ENCODE assay signal across 1 cellular context in the genomic region with DNA sequence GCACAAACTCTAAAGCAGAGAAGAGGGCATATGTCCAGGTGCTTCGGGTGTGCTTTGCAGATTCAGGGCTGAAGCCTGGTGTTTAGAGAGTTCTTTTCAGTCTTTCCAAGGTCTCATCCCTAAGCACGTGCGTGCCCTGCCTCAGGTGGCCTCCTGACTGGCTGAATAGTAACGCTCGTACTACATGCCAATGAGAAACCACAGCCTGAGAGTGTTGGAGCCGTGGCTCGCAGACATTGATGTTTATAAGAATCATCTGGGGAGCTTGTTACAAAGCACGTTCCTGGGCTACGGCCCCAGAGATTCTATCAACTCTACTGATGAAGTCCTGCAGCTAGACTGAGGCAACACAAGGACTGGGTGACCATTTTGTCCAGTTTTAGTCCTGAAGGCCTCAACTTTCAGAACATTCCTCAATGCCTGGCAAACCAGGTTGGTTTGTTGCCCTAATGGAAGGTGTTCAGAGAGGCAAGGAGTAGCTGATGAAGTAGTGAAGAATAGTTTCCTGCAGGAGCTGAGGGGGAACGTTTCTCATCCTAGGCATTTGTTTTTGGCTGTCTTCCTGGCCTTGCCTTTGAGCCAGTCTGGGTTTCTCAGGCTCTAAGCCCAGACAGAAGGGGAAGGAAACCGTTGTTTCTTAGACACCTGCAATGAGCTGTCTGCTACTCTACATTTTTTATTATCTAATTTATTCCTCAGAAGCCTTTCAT.
TF ChIP-seq lines count a peak whose summit lies in the region.

No MANE protein-coding gene starts in this region.

TF ChIP-seq in K562, 482 proteins besides CTCF, POLR2A, EP300 and RAD21 (continued from another document):
- TF ChIP-seq PTTG1 (tag; IDR thresholded peaks at IDR 0.05; ENCODE audit: low read depth), result no peak
- no peak for TF ChIP-seq ZNF766 (CRISPR knock-in tag; conservative IDR thresholded peaks at IDR 0.05)
- TF ChIP-seq SNIP1 (IDR thresholded peaks at IDR 0.05; ENCODE audit: low read depth), result no peak
